ENCODE assay signal across 18 cellular contexts in genomic region chr1:25461783-25462182, GRCh38. TPM values are rescaled to one million over a fixed set of nuclear protein-coding genes. Genes with fewer than 3 reads are reported as not detected.
"Had no signal": no experiment of that assay in that cellular context is flagged by ENCODE, and none has a peak within 500 bp of the region (broad histone marks: within the 10 kb centered on the region; RNA-seq: fewer than 3 reads in every experiment).

No MANE protein-coding gene starts in this region.

- ATAC-seq: effector memory CD8-positive, alpha-beta T cell; pancreas had no signal

- H3K4me3 ChIP-seq: heart left ventricle, pancreas, tibial artery, vagina had no signal

- DNase-seq: activated CD4-positive, alpha-beta T cell treated with anti-CD3 and anti-CD28 coated beads, Interleukin-2, amount 50 U/mL, for 4 hours; activated CD4-positive, CD25-positive, alpha-beta regulatory T cell treated with anti-CD3 and anti-CD28 coated beads, Interleukin-2, amount 50 U/mL, for 72 hours; activated naive CD4-positive, alpha-beta T cell; activated T-cell treated with anti-CD3 and anti-CD28 coated beads for 4 hours; anterior cingulate cortex; brain microvascular endothelial cell; cortex of kidney; effector memory CD8-positive, alpha-beta T cell; heart left ventricle; naive B cell; pancreas; stimulated activated CD4-positive, alpha-beta T cell treated with anti-CD3 and anti-CD28 coated beads, Interleukin-4, amount 100 ng/mL, for 24 hours; stimulated activated naive CD4-positive, alpha-beta T cell; tibial artery had no signal

- H3K27ac ChIP-seq: brain microvascular endothelial cell, pancreas, tibial artery, vagina had no signal

- H3K27me3 ChIP-seq: brain microvascular endothelial cell, heart left ventricle, pancreas, tibial artery, vagina had no signal

- H3K9me3 ChIP-seq: heart left ventricle, pancreas, tibial artery, vagina had no signal

RNA-seq across cellular contexts. Expression of gene RHCE, which starts 41.2 kb away (rescaled TPM):
- total RNA-seq: epithelial cell of proximal tubule, mononuclear cell, subcutaneous adipose tissue, vagina had no signal
